1 cellular context compared by ENCODE assay signal in the genomic region with DNA sequence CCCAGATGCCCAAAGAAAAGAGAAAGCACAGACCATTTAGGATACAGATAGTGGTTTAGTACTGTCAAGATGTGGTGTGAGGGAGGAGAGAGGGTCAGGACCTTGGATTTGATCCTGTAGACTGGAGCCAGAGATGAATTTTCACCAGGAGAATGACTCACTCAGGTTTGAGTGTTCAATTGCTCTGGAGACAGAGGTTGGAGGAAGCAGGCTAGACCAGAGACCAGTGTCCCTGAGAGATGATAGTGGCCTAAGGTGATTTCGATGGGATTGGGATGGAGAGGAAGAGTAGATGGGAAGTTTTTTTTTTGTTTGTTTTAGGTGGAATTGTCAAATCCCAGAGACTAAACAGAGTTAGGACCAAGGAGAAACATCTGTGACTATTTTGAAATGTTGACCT.
TF ChIP-seq lines count a peak whose summit lies in the region.

No MANE protein-coding gene starts in this region.

TF ChIP-seq in HepG2, 621 proteins besides CTCF, POLR2A, EP300 and RAD21 (continued from another document):
- TF ChIP-seq CREB1 (IDR thresholded peaks at IDR 0.05), result no peak
- TF ChIP-seq CREB1 (CRISPR knock-in tag; IDR thresholded peaks at IDR 0.05), result 0 out of 2 replicates have a peak, but pooled peaks have one; percentile 21
- TF ChIP-seq NR3C1 (CRISPR knock-in tag; IDR thresholded peaks at IDR 0.05), result no peak
- TF ChIP-seq FOXK2 (IDR thresholded peaks at IDR 0.05), result no peak
- TF ChIP-seq ZNF713 (CRISPR knock-in tag; IDR thresholded peaks at IDR 0.05), result no peak
- no peak for TF ChIP-seq ZFY (CRISPR knock-in tag; IDR thresholded peaks at IDR 0.05)
- no peak for TF ChIP-seq MBNL3 (CRISPR knock-in tag; conservative IDR thresholded peaks at IDR 0.05)
- TF ChIP-seq PAX8 (CRISPR knock-in tag; IDR thresholded peaks at IDR 0.05; ENCODE audit: borderline replicate concordance), result no peak
